In the genomic region with DNA sequence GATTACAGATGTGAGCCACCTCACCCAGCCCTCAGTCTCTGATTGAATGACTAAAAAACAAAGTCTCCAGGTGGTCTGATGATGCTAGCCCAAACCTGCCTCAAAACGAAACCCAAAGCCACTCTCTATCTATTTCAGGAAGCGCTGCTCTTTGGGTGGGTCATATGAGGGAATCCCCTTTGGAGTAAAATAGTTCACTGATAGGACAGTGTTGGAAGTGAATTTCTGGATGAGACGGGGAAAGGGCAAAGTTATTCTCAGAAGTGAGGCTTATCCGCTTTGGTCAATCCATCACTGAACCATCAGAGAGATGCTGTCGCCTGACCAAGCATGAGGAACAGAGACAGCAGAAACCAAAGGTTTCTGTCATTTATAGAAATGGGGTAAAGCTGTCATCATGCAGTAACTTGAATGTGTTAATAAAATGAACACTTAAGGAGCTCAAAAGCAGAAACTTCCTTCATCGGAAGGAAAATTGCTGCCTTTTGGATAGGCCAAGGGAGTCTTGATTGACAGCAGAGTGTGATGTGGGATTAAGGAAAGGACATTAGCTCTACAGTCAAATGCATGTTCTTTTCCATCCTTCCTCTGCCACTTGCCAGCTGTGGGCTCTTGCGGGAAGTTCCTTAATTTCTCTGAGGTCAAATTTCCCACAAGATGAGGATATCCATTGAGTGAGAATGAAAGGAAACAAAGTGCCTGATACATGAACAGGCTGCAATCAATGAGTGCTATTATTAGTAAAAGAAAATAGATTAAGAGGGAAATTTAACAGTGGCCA, we compare ENCODE assay signal across 15 cellular contexts.
DNase-seq lines count a peak whose midpoint lies in the region; ATAC-seq lines count a peak whose summit lies in the region.
"Had no signal": no experiment of that assay in that cellular context is flagged by ENCODE, and none has a peak within 500 bp of the region (broad histone marks: within the 10 kb centered on the region; RNA-seq: fewer than 3 reads in every experiment).

No MANE protein-coding gene starts in this region.

- H3K27ac Mint-ChIP-seq in activated T-helper 2 cell treated with anti-CD3 and anti-CD28 coated beads, Interferon-gamma antibody, Interleukin-2, Interleukin-4, amounts not matched to agents 10 μg/mL and 5 μg/mL and 100 μg/mL, durations not matched to agents 14 hours and 24 hours and 36 hours, result no peak overlapping the region
- no peak overlapping the region for H3K27ac Mint-ChIP-seq in T-helper 2 cell treated with Interferon-gamma antibody and Interleukin-4, amounts not matched to agents 5 μg/mL and 100 μg/mL, for 36 hours
- H3K27ac Mint-ChIP-seq: activated B cell treated with CpG ODN at 0.5 μM for 24 hours; CD8-positive, alpha-beta T cell had no signal

- intact Hi-C loops in activated T-helper 2 cell treated with anti-CD3 and anti-CD28 coated beads, Interferon-gamma antibody, Interleukin-2, Interleukin-4, amounts not matched to agents 10 μg/mL and 5 μg/mL and 100 μg/mL, durations not matched to agents 14 hours and 24 hours and 36 hours (cut with micrococcal nuclease), result no loop called here

- no peaks in the 10 kb centered on the region for H3K36me3 Mint-ChIP-seq in activated T-helper 2 cell treated with anti-CD3 and anti-CD28 coated beads, Interferon-gamma antibody, Interleukin-2, Interleukin-4, amounts not matched to agents 10 μg/mL and 5 μg/mL and 100 μg/mL, durations not matched to agents 14 hours and 24 hours and 36 hours (ENCODE audit: low read depth)
- H3K36me3 Mint-ChIP-seq in T-helper 2 cell treated with Interferon-gamma antibody and Interleukin-4, amounts not matched to agents 5 μg/mL and 100 μg/mL, for 36 hours (ENCODE audit: low read depth), result peaks cover 1% of the 10 kb centered on the region

- DNase-seq in activated T-helper 2 cell treated with anti-CD3 and anti-CD28 coated beads, Interferon-gamma antibody, Interleukin-2, Interleukin-4, amounts not matched to agents 10 μg/mL and 5 μg/mL and 100 μg/mL, durations not matched to agents 14 hours and 24 hours and 36 hours (ENCODE audit: low spot score), result no peak
- no peak for DNase-seq in T-helper 2 cell treated with Interferon-gamma antibody and Interleukin-4, amounts not matched to agents 5 μg/mL and 100 μg/mL, for 36 hours (ENCODE audit: low spot score)
- no peak for DNase-seq in activated CD4-positive, CD25-positive, alpha-beta regulatory T cell treated with anti-CD3 and anti-CD28 coated beads, Interleukin-2, amount 50 U/mL, for 72 hours
- DNase-seq in DMS 273 treated with DMSO at 0.1 percent for 48 hours (lab: John Stamatoyannopoulos, UW), result no peak
- DNase-seq: activated B cell treated with CpG ODN at 0.5 μM for 24 hours; activated naive CD4-positive, alpha-beta T cell treated with Interleukin-2 at 50 U/mL for 16 hours; CD8-positive, alpha-beta T cell; gastrocnemius medialis; NCI-H446; stimulated activated CD4-positive, alpha-beta T cell treated with anti-CD3 and anti-CD28 coated beads, Interleukin-4, amount 100 ng/mL, for 24 hours; tibial artery had no signal

- H3K4me1 Mint-ChIP-seq in activated T-helper 2 cell treated with anti-CD3 and anti-CD28 coated beads, Interferon-gamma antibody, Interleukin-2, Interleukin-4, amounts not matched to agents 10 μg/mL and 5 μg/mL and 100 μg/mL, durations not matched to agents 14 hours and 24 hours and 36 hours (ENCODE audit: low read depth), result no peaks in the 10 kb centered on the region
- no peaks in the 10 kb centered on the region for H3K4me1 Mint-ChIP-seq in T-helper 2 cell treated with Interferon-gamma antibody and Interleukin-4, amounts not matched to agents 5 μg/mL and 100 μg/mL, for 36 hours (ENCODE audit: low read depth)

- ATAC-seq in GM18519 (IDR thresholded peaks at IDR 0.05; ENCODE audit: low FRiP score, unreplicated experiment) (peak; percentile 85), GM19467 (IDR thresholded peaks at IDR 0.05; ENCODE audit: unreplicated experiment) (peak; percentile 88), HG02938 (IDR thresholded peaks at IDR 0.05; ENCODE audit: unreplicated experiment) (peak; percentile 91), HG03571 (IDR thresholded peaks at IDR 0.05; ENCODE audit: unreplicated experiment) (peak; percentile 74)
- ATAC-seq: CD8-positive, alpha-beta T cell; gastrocnemius medialis had no signal

- H3K27me3 Mint-ChIP-seq in activated T-helper 2 cell treated with anti-CD3 and anti-CD28 coated beads, Interferon-gamma antibody, Interleukin-2, Interleukin-4, amounts not matched to agents 10 μg/mL and 5 μg/mL and 100 μg/mL, durations not matched to agents 14 hours and 24 hours and 36 hours (ENCODE audit: low read depth), result peaks cover 2% of the 10 kb centered on the region
- peaks cover 2% of the 10 kb centered on the region for H3K27me3 Mint-ChIP-seq in T-helper 2 cell treated with Interferon-gamma antibody and Interleukin-4, amounts not matched to agents 5 μg/mL and 100 μg/mL, for 36 hours (ENCODE audit: low read depth)

- H3K9me3 Mint-ChIP-seq in activated T-helper 2 cell treated with anti-CD3 and anti-CD28 coated beads, Interferon-gamma antibody, Interleukin-2, Interleukin-4, amounts not matched to agents 10 μg/mL and 5 μg/mL and 100 μg/mL, durations not matched to agents 14 hours and 24 hours and 36 hours, result no peaks in the 10 kb centered on the region
- no peaks in the 10 kb centered on the region for H3K9me3 Mint-ChIP-seq in T-helper 2 cell treated with Interferon-gamma antibody and Interleukin-4, amounts not matched to agents 5 μg/mL and 100 μg/mL, for 36 hours
- H3K9me3 Mint-ChIP-seq: activated B cell treated with CpG ODN at 0.5 μM for 24 hours had no signal

- H3K4me3 Mint-ChIP-seq in activated T-helper 2 cell treated with anti-CD3 and anti-CD28 coated beads, Interferon-gamma antibody, Interleukin-2, Interleukin-4, amounts not matched to agents 10 μg/mL and 5 μg/mL and 100 μg/mL, durations not matched to agents 14 hours and 24 hours and 36 hours (ENCODE audit: low read depth), result no peak overlapping the region
- H3K4me3 Mint-ChIP-seq in T-helper 2 cell treated with Interferon-gamma antibody and Interleukin-4, amounts not matched to agents 5 μg/mL and 100 μg/mL, for 36 hours, result no peak overlapping the region
- H3K4me3 Mint-ChIP-seq: activated B cell treated with CpG ODN at 0.5 μM for 24 hours; CD8-positive, alpha-beta T cell had no signal
